In the genomic region with DNA sequence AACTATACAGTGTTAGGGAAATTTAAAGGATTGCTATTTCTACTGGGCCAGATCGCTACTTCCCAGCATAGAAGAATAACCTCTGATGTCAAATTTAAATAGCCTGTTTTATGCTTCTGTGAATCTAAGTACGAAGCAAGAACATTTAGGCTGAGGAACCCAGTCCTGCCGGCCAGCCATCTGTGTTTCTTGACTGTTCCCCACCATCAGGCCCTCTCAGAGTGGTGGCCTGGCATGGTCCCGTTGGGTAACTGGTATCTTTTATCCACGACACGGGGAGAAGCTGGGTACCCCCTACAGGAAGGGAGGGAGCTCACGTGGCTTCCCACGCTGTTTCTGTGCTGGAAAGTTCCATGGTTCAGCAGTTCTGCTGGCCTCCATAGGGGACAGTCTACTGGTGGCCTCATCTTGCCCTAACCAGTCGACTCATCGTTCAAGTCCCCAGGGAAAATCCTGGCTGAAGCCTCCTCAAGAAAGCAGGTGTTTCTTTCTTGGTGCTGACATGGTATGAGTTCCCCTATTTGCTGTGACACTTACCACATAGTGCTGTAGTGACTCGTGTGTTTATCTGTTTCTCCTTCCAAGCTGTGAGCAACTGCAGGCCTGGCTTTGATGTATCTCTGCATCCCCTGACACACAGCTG, we compare ENCODE assay signal across 10 cellular contexts.
DNase-seq lines count a peak whose midpoint lies in the region; ATAC-seq, FAIRE-seq and TF ChIP-seq lines count a peak whose summit lies in the region.
"Had no signal": no experiment of that assay in that cellular context is flagged by ENCODE, and none has a peak within 500 bp of the region (broad histone marks: within the 10 kb centered on the region; RNA-seq: fewer than 3 reads in every experiment).

No MANE protein-coding gene starts in this region.

- DNase-seq in AG20443 (ENCODE audit: low spot score) (peak; percentile 22), fibroblast of peridontal ligament (ENCODE audit: extremely low read depth) (peak; percentile 55), LoVo (ENCODE audit: low spot score) (no peak), D721Med (ENCODE audit: insufficient read length, low spot score) (no peak), WTC11 (ENCODE audit: low spot score) (no peak), foreskin melanocyte (no peak)
- DNase-seq: heart right ventricle had no signal

- no peak overlapping the region for H3K4me3 Mint-ChIP-seq in WTC11

- FAIRE-seq in D721Med (lab: Jason Lieb, UNC), result no peak

- H3K27me3 Mint-ChIP-seq in WTC11 (ENCODE audit: low read depth), result peaks cover 5% of the 10 kb centered on the region; the same call in 1 of the 2 replicates

- peaks cover 8% of the 10 kb centered on the region for H3K36me3 Mint-ChIP-seq in WTC11

- H3K4me1 Mint-ChIP-seq in WTC11, result peaks cover 11% of the 10 kb centered on the region

- ATAC-seq in GM19463 (IDR thresholded peaks at IDR 0.05; ENCODE audit: unreplicated experiment) (peak; percentile 76), HG03565 (IDR thresholded peaks at IDR 0.05; ENCODE audit: unreplicated experiment) (peak; percentile 66), WTC11 (no peak)
- ATAC-seq: heart right ventricle, Right ventricle myocardium inferior had no signal

- CTCF ChIA-PET in WTC11 (lab: Charles Lee), result interaction anchor here (1.0 to 1.3 kb wide), 2 partner anchors 8 to 283 kb away, joined by 3 to 5 read pairs; no protein-coding TSS in a partner anchor

- POLR2A ChIA-PET in WTC11 (lab: Charles Lee), result no interaction called here

- TF ChIP-seq CTCF in D721Med (IDR thresholded peaks at IDR 0.05; ENCODE audit: insufficient read depth, missing control alignments) (no peak), WTC11 (IDR thresholded peaks at IDR 0.05) (no peak)

- H3K27ac Mint-ChIP-seq in WTC11, result no peak overlapping the region

- peaks cover 19% of the 10 kb centered on the region for H3K9me3 Mint-ChIP-seq in WTC11

TF ChIP-seq in WTC11, 78 proteins besides CTCF, POLR2A, EP300 and RAD21:
- TF ChIP-seq GRHL2 (CRISPR knock-in tag; IDR thresholded peaks at IDR 0.05; ENCODE audit: insufficient replicate concordance, severe bottlenecking), result no peak
- TF ChIP-seq RORB (CRISPR knock-in tag; IDR thresholded peaks at IDR 0.05), result no peak
- TF ChIP-seq JUN (CRISPR knock-in tag; IDR thresholded peaks at IDR 0.05), result no peak
- TF ChIP-seq, protein P1, sequence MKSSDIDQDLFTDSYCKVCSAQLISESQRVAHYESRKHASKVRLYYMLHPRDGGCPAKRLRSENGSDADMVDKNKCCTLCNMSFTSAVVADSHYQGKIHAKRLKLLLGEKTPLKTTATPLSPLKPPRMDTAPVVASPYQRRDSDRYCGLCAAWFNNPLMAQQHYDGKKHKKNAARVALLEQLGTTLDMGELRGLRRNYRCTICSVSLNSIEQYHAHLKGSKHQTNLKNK (CRISPR knock-in tag; IDR thresholded peaks at IDR 0.05), result no peak
- no peak for TF ChIP-seq HMGA2 (CRISPR knock-in tag; IDR thresholded peaks at IDR 0.05)
- no peak for TF ChIP-seq ESRRA (CRISPR knock-in tag; IDR thresholded peaks at IDR 0.05; ENCODE audit: borderline replicate concordance)

Comparison
In these comparisons a context has a peak if more than half of its experiments do, and no peak if none do; other contexts are left out.
1. DNase-seq: peak in AG20443 (single experiment) and fibroblast of peridontal ligament (single experiment); none in LoVo (single experiment), D721Med (single experiment), WTC11 (single experiment) and foreskin melanocyte (single experiment).